15 cellular contexts compared by ENCODE assay signal in the genomic region with DNA sequence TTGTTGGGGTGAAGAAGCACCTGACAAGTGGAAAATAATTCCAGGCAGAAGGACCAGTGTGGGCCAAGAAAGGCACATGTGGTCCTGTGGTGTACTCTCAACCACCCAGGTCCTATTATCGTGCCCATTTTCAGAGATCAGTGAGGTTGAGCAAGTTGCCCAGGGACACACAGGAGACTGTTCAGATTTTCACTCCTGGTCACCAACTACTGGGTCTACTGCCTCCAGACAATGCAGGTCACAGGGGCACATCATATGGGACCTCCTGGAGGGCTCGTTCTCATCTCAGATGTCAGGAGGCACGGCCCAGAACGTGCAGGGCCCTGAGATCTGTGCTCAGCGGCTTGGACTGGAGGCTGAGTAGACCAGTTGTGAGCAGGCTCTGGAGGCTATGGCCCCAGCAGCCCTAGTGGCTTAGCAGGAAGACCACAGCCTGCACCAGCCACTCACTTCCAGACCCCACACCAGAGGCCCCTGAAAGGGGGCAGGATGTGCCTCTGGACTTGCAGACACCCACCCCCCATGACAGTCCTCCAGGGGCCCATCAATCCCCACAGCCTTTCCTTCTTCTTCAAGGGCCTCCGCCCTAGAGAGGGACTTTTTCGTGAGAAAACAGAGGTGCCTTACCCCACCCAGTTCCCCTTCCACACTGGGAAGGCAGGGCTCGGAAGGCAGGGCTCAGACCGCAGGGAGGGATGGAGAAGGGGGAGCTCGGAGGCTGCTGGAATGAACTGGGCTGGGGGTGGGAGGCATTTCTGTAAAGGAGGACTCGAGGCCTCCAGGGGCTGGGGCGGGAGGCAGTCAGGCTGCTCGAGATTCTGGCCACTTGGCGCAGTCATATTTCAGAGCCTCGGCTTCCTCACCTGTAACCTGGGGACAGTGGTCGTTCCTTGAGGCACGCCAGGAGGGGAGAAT.
DNase-seq lines count a peak whose midpoint lies in the region; FAIRE-seq and TF ChIP-seq lines count a peak whose summit lies in the region.
"Had no signal": no experiment of that assay in that cellular context is flagged by ENCODE, and none has a peak within 500 bp of the region (broad histone marks: within the 10 kb centered on the region; RNA-seq: fewer than 3 reads in every experiment).

No MANE protein-coding gene starts in this region.

- in situ Hi-C loops in GM23248 (cut with MboI) = no loop called here

- H3K9me3 Mint-ChIP-seq in MCF 10A (ENCODE audit: unreplicated experiment) = no peaks in the 10 kb centered on the region
- H3K9me3 Mint-ChIP-seq: activated T-cell treated with anti-CD3 and anti-CD28 coated beads, Interleukin-2, amount 50 U/mL, for 72 hours; immature natural killer cell had no signal

- TF ChIP-seq CTCF in MCF 10A (IDR thresholded peaks at IDR 0.05; ENCODE audit: unreplicated experiment) = no peak
- TF ChIP-seq CTCF in kidney (IDR thresholded peaks at IDR 0.05; ENCODE audit: borderline replicate concordance, extremely low read depth, insufficient read depth) = no peak

- H3F3A ChIP-seq in GM23248 (ENCODE audit: insufficient read depth) = no peaks in the 10 kb centered on the region

- peaks cover 37% of the 10 kb centered on the region for H3K4me1 Mint-ChIP-seq in MCF 10A (ENCODE audit: insufficient read depth, unreplicated experiment)
- H3K4me1 Mint-ChIP-seq: immature natural killer cell had no signal

- FAIRE-seq in kidney (lab: Jason Lieb, UNC) (no peak), H54 (lab: Jason Lieb, UNC) (no peak)
- FAIRE-seq: pancreas had no signal

- H3K36me3 ChIP-seq in GM23248 (ENCODE audit: low read depth) = no peaks in the 10 kb centered on the region
- H3K36me3 ChIP-seq in kidney (ENCODE audit: control insufficient read depth in 1 of 2, insufficient read depth in 2 of 2, low read length in 2 of 2) = no peaks in the 10 kb centered on the region
- H3K36me3 ChIP-seq: BE2C, pancreas had no signal

- H3K4me3 ChIP-seq in GM23248 (peak overlapping the region; percentile 52), kidney (ENCODE audit: low read length in 2 of 2) (peak overlapping the region; percentile 39 to 49), skin epidermis (peak overlapping the region in 2 of 7 experiments; percentile 16 to 26)
- H3K4me3 ChIP-seq: body of pancreas, pancreas had no signal

- BruUV-seq in MCF 10A (replicated peaks; lab: Mats Ljungman, UMichigan) = no TSS peak

- no peaks in the 10 kb centered on the region for H3K79me2 ChIP-seq in GM23248 (ENCODE audit: insufficient read depth)

- TF ChIP-seq POLR2A in H54 (IDR thresholded peaks at IDR 0.05; ENCODE audit: low read depth, low read length) = no peak

- POLR2A ChIA-PET in MCF 10A (lab: Yijun Ruan, JAX) = interaction anchor here (0.6 to 5.2 kb wide), 10 partner anchors 11 to 91 kb away, joined by 3 to 76 read pairs (median 6); no protein-coding TSS in a partner anchor

- no peaks in the 10 kb centered on the region for H3K9me2 ChIP-seq in GM23248 (ENCODE audit: insufficient read depth)

- H4K20me1 ChIP-seq in GM23248 (ENCODE audit: insufficient read depth) = no peaks in the 10 kb centered on the region

- H3K27me3 ChIP-seq in GM23248 (replicated peaks; ENCODE audit: insufficient read depth) = peaks cover 52% of the 10 kb centered on the region
- H3K27me3 ChIP-seq: BE2C, body of pancreas, pancreas had no signal

- H3K9ac ChIP-seq in GM23248 = 0 out of 2 replicates have a peak overlapping the region, but pooled peaks have one; percentile 34
- H3K9ac ChIP-seq in kidney (ENCODE audit: low read length in 2 of 2) = peak overlapping the region in 1 of 2 donors; percentile 26

- CTCF ChIA-PET in MCF 10A (lab: Yijun Ruan, JAX) = interaction anchor here (0.6 to 1.0 kb wide), 3 partner anchors 13 to 507 kb away, joined by 3 to 5 read pairs (median 4); no protein-coding TSS in a partner anchor

- H3K27ac Mint-ChIP-seq in MCF 10A (ENCODE audit: low read depth, unreplicated experiment) = peak overlapping the region; percentile 80
- H3K27ac Mint-ChIP-seq: activated T-cell treated with anti-CD3 and anti-CD28 coated beads, Interleukin-2, amount 50 U/mL, for 72 hours; immature natural killer cell had no signal

- peaks cover 10% of the 10 kb centered on the region for H3K36me3 Mint-ChIP-seq in MCF 10A (ENCODE audit: insufficient read depth, unreplicated experiment)
- H3K36me3 Mint-ChIP-seq: immature natural killer cell had no signal

- no peaks in the 10 kb centered on the region for H3K9me3 ChIP-seq in GM23248 (ENCODE audit: low read depth)
- H3K9me3 ChIP-seq in kidney (ENCODE audit: control insufficient read depth in 1 of 2, low read length in 2 of 2) = no peaks in the 10 kb centered on the region
- H3K9me3 ChIP-seq: BE2C, body of pancreas, pancreas had no signal

- DNase-seq in GM23248 = no peak
- no peak for DNase-seq in MCF 10A (ENCODE audit: unreplicated experiment)
- DNase-seq in kidney = no peak
- no peak for DNase-seq in COLO668 (lab: John Stamatoyannopoulos, UW; ENCODE audit: unreplicated experiment)
- DNase-seq in Ammon's horn (ENCODE audit: low spot score) = no peak
- no peak for DNase-seq in H54 (ENCODE audit: insufficient read length, low spot score)
- DNase-seq in MV-4-11 (lab: John Stamatoyannopoulos, UW) = no peak
- DNase-seq: activated CD4-positive, alpha-beta T cell treated with anti-CD3 and anti-CD28 coated beads for 4 hours; activated T-cell treated with anti-CD3 and anti-CD28 coated beads, Interleukin-2, amount 50 U/mL, for 72 hours; BE2C; immature natural killer cell; NCI-H2029 had no signal

- H3K27ac ChIP-seq in GM23248 (no peak overlapping the region), kidney (ENCODE audit: low read depth in 2 of 2, low read length in 2 of 2) (no peak overlapping the region), skin epidermis (peak overlapping the region in 16 of 21 experiments; percentile 3 to 84 (median 67))
- H3K27ac ChIP-seq: pancreas had no signal

- H3K4me3 Mint-ChIP-seq in MCF 10A (ENCODE audit: unreplicated experiment) = peak overlapping the region; percentile 33
- H3K4me3 Mint-ChIP-seq: activated T-cell treated with anti-CD3 and anti-CD28 coated beads, Interleukin-2, amount 50 U/mL, for 72 hours; immature natural killer cell had no signal

- H3K27me3 Mint-ChIP-seq in MCF 10A (ENCODE audit: insufficient read depth, unreplicated experiment) = peaks cover 11% of the 10 kb centered on the region

- H3K4me1 ChIP-seq in GM23248 (ENCODE audit: insufficient read depth) (0 out of 2 replicates have a peak, but pooled peaks cover 3% of the 10 kb centered on the region), kidney (ENCODE audit: control insufficient read depth in 1 of 2, insufficient read depth in 1 of 2, low read depth in 1 of 2, low read length in 2 of 2) (peaks cover 0 to 9% of the 10 kb centered on the region in 2 donors)
- H3K4me1 ChIP-seq: BE2C, body of pancreas, pancreas had no signal

- H2AFZ ChIP-seq in GM23248 = peak overlapping the region; percentile 48; the same call in 1 of the 2 replicates

- intact Hi-C loops in MCF 10A (cut with micrococcal nuclease) (no loop called here), kidney (cut with DNase I) (no loop called here)

- H3K4me2 ChIP-seq in GM23248 (ENCODE audit: unreplicated experiment) = peak overlapping the region; percentile 61

- WGBS in GM23248 (ENCODE audit: low coverage in 1 of 2, low lambda C conversion rate in 2 of 2, missing lambda C conversion rate in 2 of 2), 2 experiments = 71 to 74% methylated on average over 17 of the region's 17 CpGs

Comparison
In these comparisons a context has a peak if more than half of its experiments do, and no peak if none do; other contexts are left out.
1. H3K27ac ChIP-seq: peak in skin epidermis (16 of 21); none in GM23248 (single experiment) and kidney (0 of 2).